Comparison of ENCODE assay signal across 23 cellular contexts in the genomic region with DNA sequence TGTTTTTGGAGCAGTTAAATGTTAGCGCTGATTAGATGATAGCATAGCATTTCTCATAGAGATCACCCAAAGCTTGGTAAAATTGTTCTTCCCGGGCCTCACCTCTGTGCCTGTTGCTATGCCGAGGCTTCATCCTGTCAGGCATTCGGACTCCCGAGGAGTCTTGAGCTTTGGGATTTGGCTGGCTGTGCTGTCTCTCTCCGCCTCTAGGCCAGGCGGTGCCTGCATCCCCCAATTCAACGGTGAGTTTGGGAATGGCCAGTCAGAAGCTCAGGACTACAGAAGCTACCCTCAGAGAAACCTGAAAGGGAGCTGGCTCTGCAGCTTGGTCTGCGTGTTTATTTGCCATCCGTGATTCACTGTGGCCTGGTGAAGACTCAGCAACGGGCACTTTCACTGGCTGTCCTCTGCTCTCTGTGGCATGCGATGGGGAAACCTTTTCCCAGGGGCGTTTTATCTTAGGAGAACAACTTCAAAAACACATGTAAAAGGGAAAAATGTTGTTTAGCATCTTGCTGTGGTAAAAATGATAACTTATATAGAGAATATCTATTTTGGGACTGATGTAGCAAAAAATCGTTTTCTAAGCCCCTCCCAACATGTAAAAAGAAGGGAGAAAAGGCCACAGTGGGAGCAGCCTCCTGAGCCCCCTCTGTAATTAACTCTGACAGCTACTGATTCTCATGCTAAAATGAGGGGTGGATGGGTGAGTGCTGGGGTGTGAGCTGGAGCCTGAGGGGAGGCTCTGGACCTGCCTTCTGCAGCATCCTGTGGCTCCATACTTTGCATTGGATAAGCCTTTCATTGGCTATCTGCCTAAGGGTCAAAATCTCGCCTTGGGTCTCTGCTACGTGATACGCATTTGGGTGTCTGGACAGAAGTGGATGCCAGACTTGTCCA.
DNase-seq lines count a peak whose midpoint lies in the region; TF ChIP-seq lines count a peak whose summit lies in the region.
"Had no signal": no experiment of that assay in that cellular context is flagged by ENCODE, and none has a peak within 500 bp of the region (broad histone marks: within the 10 kb centered on the region; RNA-seq: fewer than 3 reads in every experiment).

No MANE protein-coding gene starts in this region.

- no peak overlapping the region for H3K27ac ChIP-seq in endodermal cell (ENCODE audit: low read depth, low read length)
- H3K27ac ChIP-seq: BLaER1, KMS-11 had no signal

- H3K9ac ChIP-seq in endodermal cell (ENCODE audit: extremely low read depth, low read length, poor library complexity, severe bottlenecking) = no peak overlapping the region
- H3K9ac ChIP-seq: BLaER1, KMS-11 had no signal

- no peaks in the 10 kb centered on the region for H3K36me3 Mint-ChIP-seq in endodermal cell (ENCODE audit: low read depth)

- H3K36me3 ChIP-seq in endodermal cell (ENCODE audit: control insufficient read depth, insufficient read depth, low read length) = no peaks in the 10 kb centered on the region
- H3K36me3 ChIP-seq: BLaER1 had no signal

- H3K27me3 ChIP-seq in endodermal cell (ENCODE audit: control insufficient read depth, insufficient read depth, low read length, poor library complexity, severe bottlenecking) = peaks cover 20% of the 10 kb centered on the region
- H3K27me3 ChIP-seq: BLaER1 had no signal

- in situ Hi-C loops in G401 (cut with HindIII; ENCODE audit: low sequenced_read_pairs) = no loop called here

- H3K4me1 Mint-ChIP-seq in endodermal cell = peaks cover 4% of the 10 kb centered on the region

- no peak overlapping the region for H3K4me3 Mint-ChIP-seq in endodermal cell
- H3K4me3 Mint-ChIP-seq: activated T-cell treated with anti-CD3 and anti-CD28 coated beads, Interleukin-2, amount 50 U/mL, for 4 hours; naive B cell had no signal

- TF ChIP-seq CTCF in endodermal cell (conservative IDR thresholded peaks at IDR 0.05) = peak; percentile 44

- H3K4me1 ChIP-seq in endodermal cell (ENCODE audit: control insufficient read depth, insufficient read depth, low read length) = no peaks in the 10 kb centered on the region
- H3K4me1 ChIP-seq: BLaER1 had no signal

- no peaks in the 10 kb centered on the region for H3K9me3 Mint-ChIP-seq in endodermal cell
- H3K9me3 Mint-ChIP-seq: activated T-cell treated with anti-CD3 and anti-CD28 coated beads, Interleukin-2, amount 50 U/mL, for 4 hours had no signal

- peak; percentile 23 for DNase-seq in G401 (ENCODE audit: low spot score)
- DNase-seq in M059J (ENCODE audit: low read depth) = peak; percentile 4
- DNase-seq in endodermal cell = peak; percentile 84
- DNase-seq in myocyte (ENCODE audit: low read depth) = peak; percentile 27
- DNase-seq in activated T-cell treated with anti-CD3 and anti-CD28 coated beads, Interleukin-2, amount 50 U/mL, for 1 hour = no peak
- no peak for DNase-seq in activated CD4-positive, alpha-beta T cell treated with anti-CD3 and anti-CD28 coated beads, Interleukin-2, amount 50 U/mL, for 1 hour
- DNase-seq in HuH-7.5 (ENCODE audit: low spot score) = no peak
- no peak for DNase-seq in activated T-cell treated with anti-CD3 and anti-CD28 coated beads for 4 hours
- DNase-seq: ACHN; activated CD4-positive, CD25-positive, alpha-beta regulatory T cell treated with anti-CD3 and anti-CD28 coated beads, Interleukin-2, amount 50 U/mL, for 72 hours; activated naive CD4-positive, alpha-beta T cell treated with Interleukin-2 at 50 U/mL for 16 hours; activated T-cell treated with anti-CD3 and anti-CD28 coated beads, Interleukin-2, amount 50 U/mL, for 4 hours; anterior cingulate cortex; COR-L47; EL; MV-4-11; naive B cell; NCI-H1694; NCI-H526; Right ventricle myocardium superior; SW 1271 had no signal

- no peak overlapping the region for H3K4me3 ChIP-seq in endodermal cell (ENCODE audit: low read length)
- H3K4me3 ChIP-seq: BLaER1 had no signal

- H3K27ac Mint-ChIP-seq in endodermal cell = no peak overlapping the region

- peaks cover 31% of the 10 kb centered on the region for H3K27me3 Mint-ChIP-seq in endodermal cell (ENCODE audit: insufficient read depth)

- 33 to 42% methylated on average over 12 to 17 of the region's 17 CpGs for WGBS in endodermal cell (ENCODE audit: insufficient coverage in 1 of 2, insufficient read length in 1 of 2), 2 experiments

- no peaks in the 10 kb centered on the region for H3K9me3 ChIP-seq in endodermal cell (ENCODE audit: control insufficient read depth, low read length)
- H3K9me3 ChIP-seq: BLaER1 had no signal

Comparison
In these comparisons a context has a peak if more than half of its experiments do, and no peak if none do; other contexts are left out.
1. DNase-seq: peak in G401 (single experiment), M059J (single experiment), endodermal cell (single experiment) and myocyte (single experiment); none in activated T-cell treated with anti-CD3 and anti-CD28 coated beads, Interleukin-2, amount 50 U/mL, for 1 hour (single experiment), activated CD4-positive, alpha-beta T cell treated with anti-CD3 and anti-CD28 coated beads, Interleukin-2, amount 50 U/mL, for 1 hour (single experiment), HuH-7.5 (single experiment) and activated T-cell treated with anti-CD3 and anti-CD28 coated beads for 4 hours (single experiment).